In genomic region chr1:171313835-171314320, GRCh38 we compare ENCODE assay signal across 8 cellular contexts. TPM values are rescaled to one million over a fixed set of nuclear protein-coding genes. Genes with fewer than 3 reads are reported as not detected.
DNase-seq lines count a peak whose midpoint lies in the region; ATAC-seq and TF ChIP-seq lines count a peak whose summit lies in the region.

FMO4 (plus strand) TSS chr1:171314183; CDS start chr1:171319826, 5,643 bp downstream.

- DNase-seq in H7 = peak; percentile 65
- DNase-seq in LoVo (ENCODE audit: low spot score) = peak; percentile 91
- peak; percentile 98 for DNase-seq in RWPE1 (ENCODE audit: low spot score)
- DNase-seq in activated T-helper 9 cell treated with anti-CD3 and anti-CD28 coated beads, Interleukin-2, amount 50 U/mL, for 16 hours (ENCODE audit: low read depth) = peak; percentile 62
- DNase-seq in foreskin keratinocyte = peak; percentile 93 to 97
- DNase-seq in substantia nigra (lab: John Stamatoyannopoulos, UW) = peak in 48 of 49 donors; percentile 16 to 92 (median 71)

- peak within 1 kb of the TSS; percentile 7; the same call in 1 of the 2 replicates for H3K9ac ChIP-seq in ES-I3 (ENCODE audit: low read depth, low read length)

- POLR2A ChIA-PET in RWPE1 (lab: Yijun Ruan, JAX; ENCODE audit: low non-redundant PET) = interaction anchor here (0.6 kb wide), 1 partner anchor 436 kb away, joined by 4 read pairs; no protein-coding TSS in a partner anchor

- no peak within 1 kb of the TSS for H3K27ac ChIP-seq in RWPE1
- H3K27ac ChIP-seq in foreskin keratinocyte = peak within 1 kb of the TSS; percentile 75
- peak within 1 kb of the TSS; percentile 44 for H3K27ac ChIP-seq in neutrophil
- H3K27ac ChIP-seq in substantia nigra (ENCODE audit: low read depth, low read length, poor library complexity, severe bottlenecking) = peak within 1 kb of the TSS; percentile 45

- H3K4me1 ChIP-seq in ES-I3 (ENCODE audit: insufficient read depth, low read length) (no peaks in the 10 kb centered on the region; the same call in 1 of the 2 replicates), foreskin keratinocyte (no peaks in the 10 kb centered on the region), neutrophil (ENCODE audit: control insufficient read depth in 1 of 2, insufficient read depth in 1 of 2, low read depth in 1 of 2, low read length in 1 of 2) (peaks cover 0 to 7% of the 10 kb centered on the region in 2 experiments)

- no peaks in the 10 kb centered on the region for H3K9me3 ChIP-seq in ES-I3 (ENCODE audit: control insufficient read depth, insufficient read depth, low read length)
- no peaks in the 10 kb centered on the region for H3K9me3 ChIP-seq in neutrophil

- CTCF ChIA-PET in RWPE1 (lab: Yijun Ruan, JAX) = interaction anchor here (0.6 to 2.6 kb wide), 13 partner anchors 12 to 347 kb away, joined by 3 to 27 read pairs (median 4); partner anchors contain the start of gene PRRC2C

- no peaks in the 10 kb centered on the region for H3K36me3 ChIP-seq in ES-I3 (ENCODE audit: insufficient read depth, low read length)
- no peaks in the 10 kb centered on the region for H3K36me3 ChIP-seq in H7 (replicated peaks; ENCODE audit: control insufficient read depth, insufficient read depth, low read length)
- H3K36me3 ChIP-seq in neutrophil = no peaks in the 10 kb centered on the region

- TF ChIP-seq CTCF in RWPE1 (conservative IDR thresholded peaks at IDR 0.05; ENCODE audit: low read depth) = peak; percentile 82
- peak; percentile 99 for TF ChIP-seq CTCF in foreskin keratinocyte (conservative IDR thresholded peaks at IDR 0.05)
- peak; percentile 59 for TF ChIP-seq CTCF in neutrophil (IDR thresholded peaks at IDR 0.05)

- ATAC-seq in foreskin keratinocyte = peak; percentile 100

- no peaks in the 10 kb centered on the region; the same call in 1 of the 2 replicates for H3K27me3 ChIP-seq in H7 (ENCODE audit: control insufficient read depth, insufficient read depth, low read length)
- H3K27me3 ChIP-seq in foreskin keratinocyte = no peaks in the 10 kb centered on the region
- H3K27me3 ChIP-seq in neutrophil = no peaks in the 10 kb centered on the region

- H3K4me3 ChIP-seq in H7 (ENCODE audit: insufficient read depth, low read depth, low read length) (no peak within 1 kb of the TSS), neutrophil (ENCODE audit: low read depth in 1 of 2, low read length in 1 of 2) (peak within 1 kb of the TSS in 1 of 2 experiments; percentile 15)

RNA-seq across cellular contexts. Expression of gene FMO4, which starts in this region (rescaled TPM):
- total RNA-seq in H7 (2014; rRNA removed; shearing (Covaris generic)) = 1.7 and 2.6 TPM in 2 replicates
- total RNA-seq in foreskin keratinocyte = 1.6 and 2.7 TPM in 2 replicates
- 1.4 and 1.5 TPM in 2 replicates for polyA plus RNA-seq in foreskin keratinocyte
